Comparison of ENCODE assay signal across 9 cellular contexts in the genomic region with DNA sequence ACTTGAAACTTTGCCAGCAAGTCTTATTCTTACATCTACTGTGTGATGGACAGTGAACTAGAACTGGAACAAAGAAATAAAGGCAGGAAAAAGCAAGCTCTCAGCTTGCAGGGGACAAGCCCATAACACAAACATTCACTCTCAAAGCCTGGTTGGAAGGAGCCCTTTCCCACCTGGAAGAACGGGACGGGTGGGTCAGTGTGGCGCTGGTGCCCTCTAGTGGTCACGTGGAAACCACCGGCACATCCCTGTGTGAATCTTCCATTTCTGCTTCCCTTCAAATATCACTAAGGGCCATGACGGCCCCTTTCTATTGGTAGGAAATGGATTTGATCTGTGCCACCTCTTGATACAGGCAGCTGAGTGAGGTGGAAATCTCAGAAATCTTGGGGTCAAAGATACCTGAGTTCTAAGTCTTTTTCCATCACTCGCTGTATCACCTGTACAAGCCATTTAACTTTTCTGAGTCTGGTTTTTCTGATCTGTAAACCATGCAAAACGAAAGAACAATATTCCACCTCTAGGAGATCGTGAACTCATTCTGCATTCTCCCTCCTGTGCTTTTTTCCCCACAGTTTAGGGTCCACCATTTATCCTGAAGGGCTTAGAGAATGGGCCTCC.
A peak's percentile ranks its signal among the peaks of the same experiment; 100 is the strongest.
DNase-seq lines count a peak whose midpoint lies in the region; ATAC-seq, FAIRE-seq and TF ChIP-seq lines count a peak whose summit lies in the region.
"Had no signal": no experiment of that assay in that cellular context is flagged by ENCODE, and none has a peak within 500 bp of the region (broad histone marks: within the 10 kb centered on the region; RNA-seq: fewer than 3 reads in every experiment).

No MANE protein-coding gene starts in this region.

- H3K79me2 ChIP-seq in SK-N-SH (ENCODE audit: insufficient read depth): no peaks in the 10 kb centered on the region
- H3K79me2 ChIP-seq in K562 (ENCODE audit: control insufficient read depth, insufficient read depth, low read length): no peaks in the 10 kb centered on the region

- TF ChIP-seq CTCF in SK-N-SH (IDR thresholded peaks at IDR 0.05): peak; percentile 87
- TF ChIP-seq CTCF in K562 (IDR thresholded peaks at IDR 0.05 in 2 of 3, conservative IDR thresholded peaks at IDR 0.05 in 1 of 3; ENCODE audit: insufficient read depth in 2 of 3, low read depth in 1 of 3, low read length in 3 of 3): peak; percentile 79 to 91 (median 85)

- BruUV-seq in K562 (replicated peaks; lab: Mats Ljungman, UMichigan): no TSS peak

- H3F3A ChIP-seq in SK-N-SH (replicated peaks; ENCODE audit: insufficient read depth): no peaks in the 10 kb centered on the region

- no peaks in the 10 kb centered on the region for H3K9me1 ChIP-seq in K562 (ENCODE audit: control insufficient read depth, insufficient read depth, low read length)

- TF ChIP-seq EP300 in SK-N-SH (IDR thresholded peaks at IDR 0.05; ENCODE audit: borderline replicate concordance in 1 of 2, low read depth in 1 of 2, low read length in 1 of 2) (no peak), K562 (IDR thresholded peaks at IDR 0.05; ENCODE audit: low read length) (no peak)

- no peak overlapping the region for H3K9ac ChIP-seq in SK-N-SH
- H3K9ac ChIP-seq in K562 (ENCODE audit: insufficient read depth in 1 of 2, low read depth in 2 of 2, low read length in 2 of 2): no peak overlapping the region
- H3K9ac ChIP-seq: BLaER1 treated with 17β-estradiol and CSF1 and Interleukin-3, amounts not matched to agents 10 nM and 100 nM had no signal

- peak; percentile 87 for FAIRE-seq in K562 (lab: Jason Lieb, UNC)

- no peak overlapping the region for H3K4me2 ChIP-seq in SK-N-SH
- no peak overlapping the region for H3K4me2 ChIP-seq in K562 (ENCODE audit: insufficient read depth, low read length)
- H3K4me2 ChIP-seq: BLaER1 treated with 17β-estradiol and CSF1 and Interleukin-3, amounts not matched to agents 10 nM and 100 nM had no signal

- H3K36me3 ChIP-seq in SK-N-SH (replicated peaks in 1 of 2; ENCODE audit: control insufficient read depth in 1 of 2, insufficient read depth in 2 of 2, low read length in 1 of 2): no peaks in the 10 kb centered on the region
- no peaks in the 10 kb centered on the region for H3K36me3 ChIP-seq in K562 (ENCODE audit: control insufficient read depth, insufficient read depth, low read length)
- H3K36me3 ChIP-seq: BLaER1 treated with 17β-estradiol and CSF1 and Interleukin-3, amounts not matched to agents 10 nM and 100 nM had no signal

- DNase-seq in DMS79 treated with DMSO at 0.1 percent for 48 hours (lab: John Stamatoyannopoulos, UW) (peak; percentile 19), DMS79 (lab: John Stamatoyannopoulos, UW) (no peak), HT-29 (ENCODE audit: low spot score) (peak; percentile 71), SK-N-SH (peak; percentile 80), K562 (ENCODE audit: extremely low read depth in 1 of 4, low spot score in 3 of 4) (peak; percentile 53 to 68 (median 64)), iPS-NIHi7 (ENCODE audit: extremely low spot score) (peak; percentile 84)
- peak; percentile 13 to 28 for DNase-seq in stimulated activated CD4-positive, alpha-beta T cell treated with anti-CD3 and anti-CD28 coated beads, Interleukin-1b, Interleukin-23, amount 100 ng/mL, for 4 hours (ENCODE audit: low read depth in 2 of 2)

- POLR2A ChIA-PET in SK-N-SH (lab: Yijun Ruan, JAX): no interaction called here
- POLR2A ChIA-PET in K562 (lab: Yijun Ruan, JAX): no interaction called here

- no peak for TF ChIP-seq POLR2A in K562 (conservative IDR thresholded peaks at IDR 0.05)

- H3K27ac ChIP-seq in SK-N-SH (ENCODE audit: low read depth in 2 of 2, low read length in 1 of 2): no peak overlapping the region
- no peak overlapping the region for H3K27ac ChIP-seq in K562 (ENCODE audit: extremely low read depth, low read depth, low read length)
- H3K27ac ChIP-seq: BLaER1 treated with 17β-estradiol and CSF1 and Interleukin-3, amounts not matched to agents 10 nM and 100 nM had no signal

- H3K4me1 ChIP-seq in SK-N-SH (ENCODE audit: control insufficient read depth in 1 of 2, insufficient read depth in 2 of 2, low read depth in 1 of 2, low read length in 1 of 2) (no peaks in the 10 kb centered on the region; a peak in 1 of 4 replicates), K562 (replicated peaks in 1 of 2; ENCODE audit: control insufficient read depth in 2 of 2, insufficient read depth in 2 of 2, low read length in 2 of 2) (no peaks in the 10 kb centered on the region)

- TF ChIP-seq RAD21 in SK-N-SH (IDR thresholded peaks at IDR 0.05; ENCODE audit: low read length): peak; percentile 88
- TF ChIP-seq RAD21 in K562 (CRISPR knock-in tag; conservative IDR thresholded peaks at IDR 0.05 in 1 of 2, IDR thresholded peaks at IDR 0.05 in 1 of 2): peak; percentile 53 to 85

- 9% methylated on average over 9 of the region's 9 CpGs for WGBS in SK-N-SH (ENCODE audit: low lambda C conversion rate)
- 0% methylated on average over 9 of the region's 9 CpGs for WGBS in K562 (ENCODE audit: insufficient coverage, low coverage, missing lambda C conversion rate)

- in situ Hi-C loops in K562 (cut with MboI): no loop called here

- peak overlapping the region in 1 of 2 experiments; percentile 30; a peak in 1 of 4 replicates for H3K4me3 ChIP-seq in SK-N-SH (ENCODE audit: low read depth in 2 of 2, low read length in 1 of 2)
- no peak overlapping the region for H3K4me3 ChIP-seq in K562
- H3K4me3 ChIP-seq: BLaER1 treated with 17β-estradiol and CSF1 and Interleukin-3, amounts not matched to agents 10 nM and 100 nM had no signal

- ATAC-seq in K562 (peak; percentile 90), HG02759 (IDR thresholded peaks at IDR 0.05; ENCODE audit: unreplicated experiment) (no peak)

- H3K9me2 ChIP-seq in SK-N-SH: no peaks in the 10 kb centered on the region

- CTCF ChIA-PET in SK-N-SH (lab: Yijun Ruan, JAX): interaction anchor here (0.6 to 5.0 kb wide), 17 partner anchors 9 to 528 kb away, joined by 3 to 69 read pairs (median 4); no protein-coding TSS in a partner anchor
- CTCF ChIA-PET in K562 (lab: Yijun Ruan, JAX; ENCODE audit: low intra/inter-chr PET ratio): interaction anchor here (0.5 to 2.0 kb wide), 4 partner anchors 15 to 1642 kb away, joined by 3 to 15 read pairs (median 3); no protein-coding TSS in a partner anchor

- H3K9me3 ChIP-seq in SK-N-SH: no peaks in the 10 kb centered on the region
- no peaks in the 10 kb centered on the region for H3K9me3 ChIP-seq in K562 (replicated peaks; ENCODE audit: control insufficient read depth, insufficient read depth, low read depth, low read length)

- H4K20me1 ChIP-seq in SK-N-SH (ENCODE audit: insufficient read depth) (no peaks in the 10 kb centered on the region), K562 (replicated peaks; ENCODE audit: control insufficient read depth, insufficient read depth, low read length) (no peaks in the 10 kb centered on the region)
- H4K20me1 ChIP-seq: BLaER1 treated with 17β-estradiol and CSF1 and Interleukin-3, amounts not matched to agents 10 nM and 100 nM had no signal

- H2AFZ ChIP-seq in SK-N-SH (ENCODE audit: low read depth) (no peak overlapping the region), K562 (ENCODE audit: low read depth, low read length) (no peak overlapping the region)

- intact Hi-C loops in K562 (cut with micrococcal nuclease): loop anchor here (2.0 to 10.0 kb wide), 3 partner anchors 25 to 515 kb away; no protein-coding TSS in a partner anchor

- H3K27me3 ChIP-seq in SK-N-SH (ENCODE audit: insufficient read depth) (no peaks in the 10 kb centered on the region), K562 (ENCODE audit: control insufficient read depth in 2 of 2, insufficient read depth in 2 of 2, low read length in 2 of 2) (peaks cover 0 to 12% of the 10 kb centered on the region in 2 experiments; a peak in 2 of 5 replicates)
- H3K27me3 ChIP-seq: BLaER1 treated with 17β-estradiol and CSF1 and Interleukin-3, amounts not matched to agents 10 nM and 100 nM had no signal

TF ChIP-seq in SK-N-SH, 30 proteins besides CTCF, POLR2A, EP300 and RAD21:
- TF ChIP-seq SIN3A (IDR thresholded peaks at IDR 0.05; ENCODE audit: borderline replicate concordance, low read depth, low read length) (no peak), SMC3 (IDR thresholded peaks at IDR 0.05; ENCODE audit: low read depth, low read length) (peak; percentile 64)

TF ChIP-seq in K562, 482 proteins besides CTCF, POLR2A, EP300 and RAD21 (continues in another document):
- TF ChIP-seq DNMT1 (IDR thresholded peaks at IDR 0.05): no peak
- no peak for TF ChIP-seq HSF4 (CRISPR knock-in tag; IDR thresholded peaks at IDR 0.05; ENCODE audit: borderline replicate concordance)
- TF ChIP-seq ZSCAN32 (CRISPR knock-in tag; IDR thresholded peaks at IDR 0.05): no peak
- TF ChIP-seq PCBP2 (IDR thresholded peaks at IDR 0.05; ENCODE audit: low read depth, low read length, poor library complexity, severe bottlenecking): no peak
- peak; percentile 61 for TF ChIP-seq SMC3 (conservative IDR thresholded peaks at IDR 0.05; ENCODE audit: insufficient read depth, low read depth, low read length)
- TF ChIP-seq PHF21A (IDR thresholded peaks at IDR 0.05; ENCODE audit: borderline replicate concordance, low read depth): no peak
- TF ChIP-seq, protein P1, sequence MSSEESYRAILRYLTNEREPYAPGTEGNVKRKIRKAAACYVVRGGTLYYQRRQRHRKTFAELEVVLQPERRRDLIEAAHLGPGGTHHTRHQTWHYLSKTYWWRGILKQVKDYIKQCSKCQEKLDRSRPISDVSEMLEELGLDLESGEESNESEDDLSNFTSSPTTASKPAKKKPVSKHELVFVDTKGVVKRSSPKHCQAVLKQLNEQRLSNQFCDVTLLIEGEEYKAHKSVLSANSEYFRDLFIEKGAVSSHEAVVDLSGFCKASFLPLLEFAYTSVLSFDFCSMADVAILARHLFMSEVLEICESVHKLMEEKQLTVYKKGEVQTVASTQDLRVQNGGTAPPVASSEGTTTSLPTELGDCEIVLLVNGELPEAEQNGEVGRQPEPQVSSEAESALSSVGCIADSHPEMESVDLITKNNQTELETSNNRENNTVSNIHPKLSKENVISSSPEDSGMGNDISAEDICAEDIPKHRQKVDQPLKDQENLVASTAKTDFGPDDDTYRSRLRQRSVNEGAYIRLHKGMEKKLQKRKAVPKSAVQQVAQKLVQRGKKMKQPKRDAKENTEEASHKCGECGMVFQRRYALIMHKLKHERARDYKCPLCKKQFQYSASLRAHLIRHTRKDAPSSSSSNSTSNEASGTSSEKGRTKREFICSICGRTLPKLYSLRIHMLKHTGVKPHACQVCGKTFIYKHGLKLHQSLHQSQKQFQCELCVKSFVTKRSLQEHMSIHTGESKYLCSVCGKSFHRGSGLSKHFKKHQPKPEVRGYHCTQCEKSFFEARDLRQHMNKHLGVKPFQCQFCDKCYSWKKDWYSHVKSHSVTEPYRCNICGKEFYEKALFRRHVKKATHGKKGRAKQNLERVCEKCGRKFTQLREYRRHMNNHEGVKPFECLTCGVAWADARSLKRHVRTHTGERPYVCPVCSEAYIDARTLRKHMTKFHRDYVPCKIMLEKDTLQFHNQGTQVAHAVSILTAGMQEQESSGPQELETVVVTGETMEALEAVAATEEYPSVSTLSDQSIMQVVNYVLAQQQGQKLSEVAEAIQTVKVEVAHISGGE (CRISPR knock-in tag; IDR thresholded peaks at IDR 0.05): no peak
- no peak for TF ChIP-seq NCOR1 (IDR thresholded peaks at IDR 0.05)
- TF ChIP-seq SRSF7 (optimal IDR thresholded peaks at IDR 0.05; ENCODE audit: low read depth, low read length): no peak
